Comparison of ENCODE assay signal across 16 cellular contexts in the genomic region with DNA sequence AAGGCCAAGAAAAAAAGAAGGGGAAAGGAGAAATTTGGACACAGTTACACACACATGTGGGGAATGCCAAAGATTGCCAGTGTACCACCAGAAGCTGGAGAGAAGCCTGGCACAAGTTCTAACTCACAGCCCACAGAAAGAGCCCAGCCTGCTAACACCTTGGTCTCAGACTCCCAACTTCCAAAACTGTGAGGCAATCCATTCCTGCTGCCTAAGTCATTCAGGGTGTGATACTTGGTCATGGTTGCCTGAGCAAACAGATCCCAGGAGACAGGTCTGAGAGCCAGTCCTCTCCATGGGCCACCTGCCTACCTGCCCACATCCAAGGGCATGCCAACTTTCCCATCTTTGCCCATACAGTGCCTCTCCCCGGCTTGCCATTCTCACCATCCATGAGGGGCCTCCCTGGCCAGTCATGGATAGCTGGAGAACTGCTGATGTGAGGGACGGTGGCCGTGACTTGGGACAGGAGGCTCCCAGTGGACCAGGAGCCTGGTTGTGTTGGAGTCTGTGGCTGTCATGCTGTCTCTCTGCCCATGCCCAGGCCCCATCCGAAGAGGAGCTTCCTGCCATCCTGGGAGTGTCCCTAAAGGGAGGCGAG.
DNase-seq lines count a peak whose midpoint lies in the region; ATAC-seq and TF ChIP-seq lines count a peak whose summit lies in the region.
"Had no signal": no experiment of that assay in that cellular context is flagged by ENCODE, and none has a peak within 500 bp of the region (broad histone marks: within the 10 kb centered on the region; RNA-seq: fewer than 3 reads in every experiment).

No MANE protein-coding gene starts in this region.

- H2AFZ ChIP-seq in PC-3 (ENCODE audit: low read length): no peak overlapping the region

- H3K4me1 ChIP-seq in PC-3 (ENCODE audit: insufficient read depth, low read length) (peaks cover 19% of the 10 kb centered on the region), esophagus muscularis mucosa (no peaks in the 10 kb centered on the region)

- H3K27me3 ChIP-seq in PC-3 (ENCODE audit: low read length) (no peaks in the 10 kb centered on the region), esophagus muscularis mucosa (peaks cover 0 to 19% (median 0%) of the 10 kb centered on the region in 4 donors)

- H3F3A ChIP-seq in PC-3 (ENCODE audit: low read length, unreplicated experiment): no peaks in the 10 kb centered on the region

- H3K9me3 ChIP-seq in PC-3 (ENCODE audit: low read length) (no peaks in the 10 kb centered on the region), esophagus muscularis mucosa (peaks cover 0 to 13% (median 4%) of the 10 kb centered on the region in 4 donors)
- H3K9me3 ChIP-seq: SK-N-SH had no signal

- intact Hi-C loops in activated CD4-positive, alpha-beta memory T cell treated with anti-CD3 and anti-CD28 coated beads for 36 hours (cut with micrococcal nuclease): no loop called here
- intact Hi-C loops in PC-3 (cut with micrococcal nuclease) (no loop called here), esophagus muscularis mucosa (cut with DNase I) (no loop called here)

- H3K79me2 ChIP-seq in PC-3 (ENCODE audit: low read length): no peaks in the 10 kb centered on the region

- H3K9ac ChIP-seq in PC-3 (ENCODE audit: low read length): no peak overlapping the region
- H3K9ac ChIP-seq: SK-N-SH had no signal

- H3K4me3 ChIP-seq in PC-3 (ENCODE audit: low read length) (no peak overlapping the region), esophagus muscularis mucosa (no peak overlapping the region)
- H3K4me3 ChIP-seq: skin epidermis had no signal

- WGBS in esophagus muscularis mucosa: 93% methylated on average over 5 of the region's 5 CpGs

- no peak for TF ChIP-seq POLR2A in esophagus muscularis mucosa (IDR thresholded peaks at IDR 0.05; ENCODE audit: low read depth)

- no peaks in the 10 kb centered on the region for H3K9me2 ChIP-seq in PC-3 (replicated peaks; ENCODE audit: low read length)
- H3K9me2 ChIP-seq: SK-N-SH had no signal

- CTCF ChIA-PET in activated CD4-positive, alpha-beta memory T cell treated with anti-CD3 and anti-CD28 coated beads, Interleukin-2, amount 10 ng/mL, durations not matched to agents 7 days and 5 days (lab: Charles Lee): no interaction called here
- CTCF ChIA-PET in activated CD4-positive, alpha-beta memory T cell treated with anti-CD3 and anti-CD28 coated beads for 36 hours (lab: Charles Lee): no interaction called here
- CTCF ChIA-PET in PC-3 (lab: Charles Lee): no interaction called here

- peak; percentile 12 for DNase-seq in activated CD4-positive, alpha-beta memory T cell treated with anti-CD3 and anti-CD28 coated beads, Interleukin-2, amount 10 ng/mL, durations not matched to agents 7 days and 5 days
- DNase-seq in activated CD4-positive, alpha-beta memory T cell treated with anti-CD3 and anti-CD28 coated beads for 36 hours: no peak
- peak; percentile 54 for DNase-seq in PC-3
- DNase-seq in esophagus muscularis mucosa (ENCODE audit: extremely low spot score): peak; percentile 85
- peak; percentile 90 for DNase-seq in renal cortical epithelial cell (ENCODE audit: low read depth)
- no peak for DNase-seq in pons (ENCODE audit: low spot score)
- no peak for DNase-seq in stimulated activated naive CD4-positive, alpha-beta T cell treated with Interleukin-2 at 50 U/mL for 16 hours (lab: John Stamatoyannopoulos, UW)
- DNase-seq: ACHN; CD8-positive, alpha-beta memory T cell; erythroblast; GDM1; SK-N-SH; stimulated activated naive CD8-positive, alpha-beta T cell treated with anti-CD3 and anti-CD28 coated beads, Interleukin-15, amount 100 ng/mL, for 72 hours had no signal

- H3K4me2 ChIP-seq in PC-3 (ENCODE audit: low read length): no peak overlapping the region
- H3K4me2 ChIP-seq: SK-N-SH had no signal

- POLR2A ChIA-PET in activated CD4-positive, alpha-beta memory T cell treated with anti-CD3 and anti-CD28 coated beads, Interleukin-2, amount 10 ng/mL, durations not matched to agents 7 days and 5 days (lab: Charles Lee): no interaction called here
- POLR2A ChIA-PET in activated CD4-positive, alpha-beta memory T cell treated with anti-CD3 and anti-CD28 coated beads for 36 hours (lab: Charles Lee): no interaction called here
- POLR2A ChIA-PET in PC-3 (lab: Charles Lee; ENCODE audit: unreplicated experiment): no interaction called here

- H3K9me3 Mint-ChIP-seq in activated CD4-positive, alpha-beta memory T cell treated with anti-CD3 and anti-CD28 coated beads, Interleukin-2, amount 10 ng/mL, durations not matched to agents 7 days and 5 days: no peaks in the 10 kb centered on the region
- peaks cover 3% of the 10 kb centered on the region for H3K9me3 Mint-ChIP-seq in activated CD4-positive, alpha-beta memory T cell treated with anti-CD3 and anti-CD28 coated beads for 36 hours

- H3K27me3 Mint-ChIP-seq in activated CD4-positive, alpha-beta memory T cell treated with anti-CD3 and anti-CD28 coated beads, Interleukin-2, amount 10 ng/mL, durations not matched to agents 7 days and 5 days: peaks cover 15% of the 10 kb centered on the region
- H3K27me3 Mint-ChIP-seq in activated CD4-positive, alpha-beta memory T cell treated with anti-CD3 and anti-CD28 coated beads for 36 hours: peaks cover 8% of the 10 kb centered on the region

- no peak for TF ChIP-seq EP300 in esophagus muscularis mucosa (IDR thresholded peaks at IDR 0.05)

- peak; percentile 74 for ATAC-seq in PC-3
- ATAC-seq in GM19324 (IDR thresholded peaks at IDR 0.05; ENCODE audit: low FRiP score, unreplicated experiment): no peak
- ATAC-seq: stimulated activated naive CD8-positive, alpha-beta T cell treated with anti-CD3 and anti-CD28 coated beads, Interleukin-15, amount 100 ng/mL, for 72 hours had no signal

- no peaks in the 10 kb centered on the region for H4K20me1 ChIP-seq in PC-3 (ENCODE audit: low read length)

- no peak for TF ChIP-seq CTCF in PC-3 (conservative IDR thresholded peaks at IDR 0.05; ENCODE audit: low read depth, low read length)
- no peak for TF ChIP-seq CTCF in esophagus muscularis mucosa (IDR thresholded peaks at IDR 0.05)

- no peak overlapping the region for H3K27ac ChIP-seq in PC-3 (ENCODE audit: low read length)
- no peak overlapping the region for H3K27ac ChIP-seq in esophagus muscularis mucosa (replicated peaks in 1 of 4)
- H3K27ac ChIP-seq: skin epidermis, VCaP had no signal

- H3K27ac Mint-ChIP-seq in activated CD4-positive, alpha-beta memory T cell treated with anti-CD3 and anti-CD28 coated beads, Interleukin-2, amount 10 ng/mL, durations not matched to agents 7 days and 5 days: no peak overlapping the region
- H3K27ac Mint-ChIP-seq in activated CD4-positive, alpha-beta memory T cell treated with anti-CD3 and anti-CD28 coated beads for 36 hours: no peak overlapping the region
- H3K27ac Mint-ChIP-seq: CD8-positive, alpha-beta memory T cell; stimulated activated naive CD8-positive, alpha-beta T cell treated with anti-CD3 and anti-CD28 coated beads, Interleukin-15, amount 100 ng/mL, for 72 hours had no signal

- no TSS peak for BruUV-seq in PC-3 (replicated peaks; lab: Mats Ljungman, UMichigan)

- no peaks in the 10 kb centered on the region for H3K36me3 ChIP-seq in PC-3 (ENCODE audit: low read depth, low read length)
- no peaks in the 10 kb centered on the region for H3K36me3 ChIP-seq in esophagus muscularis mucosa

- no peaks in the 10 kb centered on the region for H3K36me3 Mint-ChIP-seq in activated CD4-positive, alpha-beta memory T cell treated with anti-CD3 and anti-CD28 coated beads, Interleukin-2, amount 10 ng/mL, durations not matched to agents 7 days and 5 days (ENCODE audit: low read depth)
- H3K36me3 Mint-ChIP-seq in activated CD4-positive, alpha-beta memory T cell treated with anti-CD3 and anti-CD28 coated beads for 36 hours: no peaks in the 10 kb centered on the region
- H3K36me3 Mint-ChIP-seq: CD8-positive, alpha-beta memory T cell had no signal

- H3K4me3 Mint-ChIP-seq in activated CD4-positive, alpha-beta memory T cell treated with anti-CD3 and anti-CD28 coated beads, Interleukin-2, amount 10 ng/mL, durations not matched to agents 7 days and 5 days: no peak overlapping the region
- H3K4me3 Mint-ChIP-seq in activated CD4-positive, alpha-beta memory T cell treated with anti-CD3 and anti-CD28 coated beads for 36 hours: no peak overlapping the region
- H3K4me3 Mint-ChIP-seq: CD8-positive, alpha-beta memory T cell; stimulated activated naive CD8-positive, alpha-beta T cell treated with anti-CD3 and anti-CD28 coated beads, Interleukin-15, amount 100 ng/mL, for 72 hours had no signal

- H3K4me1 Mint-ChIP-seq in activated CD4-positive, alpha-beta memory T cell treated with anti-CD3 and anti-CD28 coated beads, Interleukin-2, amount 10 ng/mL, durations not matched to agents 7 days and 5 days: no peaks in the 10 kb centered on the region
- no peaks in the 10 kb centered on the region for H3K4me1 Mint-ChIP-seq in activated CD4-positive, alpha-beta memory T cell treated with anti-CD3 and anti-CD28 coated beads for 36 hours (ENCODE audit: low read depth)
- H3K4me1 Mint-ChIP-seq: CD8-positive, alpha-beta memory T cell had no signal

Comparison
In these comparisons a context has a peak if more than half of its experiments do, and no peak if none do; other contexts are left out.
1. DNase-seq: peak in activated CD4-positive, alpha-beta memory T cell treated with anti-CD3 and anti-CD28 coated beads, Interleukin-2, amount 10 ng/mL, durations not matched to agents 7 days and 5 days (single experiment), PC-3 (single experiment), esophagus muscularis mucosa (single experiment) and renal cortical epithelial cell (single experiment); none in activated CD4-positive, alpha-beta memory T cell treated with anti-CD3 and anti-CD28 coated beads for 36 hours (single experiment), pons (single experiment) and stimulated activated naive CD4-positive, alpha-beta T cell treated with Interleukin-2 at 50 U/mL for 16 hours (single experiment).